In the genomic region with DNA sequence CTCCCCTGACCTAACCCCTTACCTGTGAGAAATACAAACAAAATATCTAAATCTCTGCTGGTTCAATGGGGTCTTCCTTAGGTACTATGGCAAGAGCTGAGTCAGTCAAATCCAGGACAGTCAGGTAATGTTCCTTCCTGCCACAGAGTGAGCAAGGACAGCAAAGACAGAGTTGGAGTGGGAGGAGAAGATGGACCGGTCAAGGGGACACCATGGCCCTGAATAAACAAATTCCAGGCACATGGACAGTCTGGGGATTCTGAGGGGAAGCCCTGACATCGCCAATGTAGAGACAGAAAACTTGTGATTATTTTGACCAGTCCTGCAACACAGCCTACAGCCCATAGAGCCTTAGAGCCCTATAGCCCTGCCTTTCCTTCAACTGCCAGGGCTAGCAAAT, we compare ENCODE assay signal across 6 cellular contexts.
"Had no signal": no experiment of that assay in that cellular context is flagged by ENCODE, and none has a peak within 500 bp of the region (broad histone marks: within the 10 kb centered on the region; RNA-seq: fewer than 3 reads in every experiment).

No MANE protein-coding gene starts in this region.

- H3K27me3 Mint-ChIP-seq: IgD-negative memory B cell had no signal

- DNase-seq: GOT3, H7, HCEC 1CT, KBM-7 had no signal

- H3K4me3 Mint-ChIP-seq: IgD-negative memory B cell had no signal

- H3K4me2 ChIP-seq: KMS-11 had no signal

- H3K9ac ChIP-seq: KMS-11 had no signal

- H3K27ac ChIP-seq: KMS-11 had no signal

- H3K27ac Mint-ChIP-seq: IgD-negative memory B cell had no signal

- H3K9me3 Mint-ChIP-seq: IgD-negative memory B cell had no signal
